Comparison of ENCODE assay signal across 17 cellular contexts in the genomic region with DNA sequence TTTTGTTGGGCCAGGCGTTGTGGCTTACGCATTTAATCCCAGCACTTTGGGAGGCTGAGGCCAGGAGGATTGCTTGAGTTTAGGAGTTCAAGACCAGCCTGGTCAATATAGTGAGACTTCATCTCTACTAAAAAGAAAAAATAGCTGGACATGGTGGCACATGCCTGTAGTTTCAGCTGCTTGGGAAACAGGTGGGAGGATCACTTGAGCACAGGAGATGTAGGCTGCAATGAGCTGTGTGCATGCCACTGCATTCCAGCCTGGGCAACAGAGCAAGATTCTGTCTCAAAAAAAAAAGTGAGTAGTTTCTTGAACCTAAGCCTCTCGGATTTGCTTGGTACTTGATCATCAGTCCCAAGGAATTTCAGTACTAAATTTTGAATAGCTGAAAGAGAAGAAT. TPM values are rescaled to one million over a fixed set of nuclear protein-coding genes. Genes with fewer than 3 reads are reported as not detected.
DNase-seq lines count a peak whose midpoint lies in the region; ATAC-seq and TF ChIP-seq lines count a peak whose summit lies in the region.
"Had no signal": no experiment of that assay in that cellular context is flagged by ENCODE, and none has a peak within 500 bp of the region (broad histone marks: within the 10 kb centered on the region; RNA-seq: fewer than 3 reads in every experiment).

No MANE protein-coding gene starts in this region.

- peaks cover 34% of the 10 kb centered on the region for H3K4me1 Mint-ChIP-seq in activated CD8-positive, alpha-beta memory T cell treated with anti-CD3 and anti-CD28 coated beads, Interleukin-2, amount 10 ng/mL, durations not matched to agents 7 days and 5 days
- H3K4me1 Mint-ChIP-seq in CD4-positive, CD25-positive, alpha-beta regulatory T cell = peaks cover 24 to 29% (median 28%) of the 10 kb centered on the region in 4 donors
- H3K4me1 Mint-ChIP-seq in activated naive CD4-positive, alpha-beta T cell treated with anti-CD3 and anti-CD28 coated beads, Interleukin-2, amount 10 ng/mL, durations not matched to agents 7 days and 5 days = peaks cover 14% of the 10 kb centered on the region

- H3K36me3 Mint-ChIP-seq in activated CD8-positive, alpha-beta memory T cell treated with anti-CD3 and anti-CD28 coated beads, Interleukin-2, amount 10 ng/mL, durations not matched to agents 7 days and 5 days = peaks cover 67% of the 10 kb centered on the region
- H3K36me3 Mint-ChIP-seq in CD4-positive, CD25-positive, alpha-beta regulatory T cell = peaks cover 59% of the 10 kb centered on the region
- peaks cover 64% of the 10 kb centered on the region for H3K36me3 Mint-ChIP-seq in activated naive CD4-positive, alpha-beta T cell treated with anti-CD3 and anti-CD28 coated beads, Interleukin-2, amount 10 ng/mL, durations not matched to agents 7 days and 5 days

- H3K4me3 Mint-ChIP-seq in activated CD8-positive, alpha-beta memory T cell treated with anti-CD3 and anti-CD28 coated beads, Interleukin-2, amount 10 ng/mL, durations not matched to agents 7 days and 5 days = no peak overlapping the region
- no peak overlapping the region for H3K4me3 Mint-ChIP-seq in CD4-positive, CD25-positive, alpha-beta regulatory T cell
- no peak overlapping the region for H3K4me3 Mint-ChIP-seq in activated naive CD4-positive, alpha-beta T cell treated with anti-CD3 and anti-CD28 coated beads, Interleukin-2, amount 10 ng/mL, durations not matched to agents 7 days and 5 days

- H3K4me1 ChIP-seq in CD4-positive, CD25-positive, alpha-beta regulatory T cell (ENCODE audit: control insufficient read depth, insufficient read depth, low read length, poor library complexity, severe bottlenecking) = peaks cover 3% of the 10 kb centered on the region
- H3K4me1 ChIP-seq in HEK293 (ENCODE audit: control insufficient read depth, insufficient read depth, low read length) (peaks cover 4% of the 10 kb centered on the region), psoas muscle (no peaks in the 10 kb centered on the region), esophagus squamous epithelium (peaks cover 0 to 4% (median 0%) of the 10 kb centered on the region in 3 donors)

- H3K27ac ChIP-seq in CD4-positive, CD25-positive, alpha-beta regulatory T cell (ENCODE audit: insufficient read depth, low read length, poor library complexity, severe bottlenecking) = no peak overlapping the region
- H3K27ac ChIP-seq in HEK293 (ENCODE audit: extremely low read depth, low read depth, low read length) = no peak overlapping the region
- no peak overlapping the region for H3K27ac ChIP-seq in psoas muscle
- H3K27ac ChIP-seq in esophagus squamous epithelium = no peak overlapping the region
- H3K27ac ChIP-seq: C4-2B had no signal

- TF ChIP-seq CTCF in HEK293 (tag by site-specific recombination; IDR thresholded peaks at IDR 0.05) (no peak), psoas muscle (IDR thresholded peaks at IDR 0.05) (no peak), esophagus squamous epithelium (IDR thresholded peaks at IDR 0.05) (no peak)

- 66 to 76% (median 67%) methylated on average over 3 of the region's 3 CpGs for WGBS in psoas muscle, 3 donors
- whole genome bisulfite sequencing in esophagus squamous epithelium, 2 donors = 78 to 90% methylated on average over 3 of the region's 3 CpGs

- no peaks in the 10 kb centered on the region for H3K9me3 Mint-ChIP-seq in activated CD8-positive, alpha-beta memory T cell treated with anti-CD3 and anti-CD28 coated beads, Interleukin-2, amount 10 ng/mL, durations not matched to agents 7 days and 5 days (ENCODE audit: low read depth)
- H3K9me3 Mint-ChIP-seq in CD4-positive, CD25-positive, alpha-beta regulatory T cell = peaks cover 0 to 1% (median 0%) of the 10 kb centered on the region in 7 donors
- no peaks in the 10 kb centered on the region for H3K9me3 Mint-ChIP-seq in activated naive CD4-positive, alpha-beta T cell treated with anti-CD3 and anti-CD28 coated beads, Interleukin-2, amount 10 ng/mL, durations not matched to agents 7 days and 5 days

- peaks cover 90% of the 10 kb centered on the region for H3K36me3 ChIP-seq in CD4-positive, CD25-positive, alpha-beta regulatory T cell (ENCODE audit: control insufficient read depth, insufficient read depth, low read length)
- H3K36me3 ChIP-seq in HEK293 (ENCODE audit: control insufficient read depth in 2 of 2, insufficient read depth in 1 of 2, low read length in 2 of 2) (peaks cover 92 to 97% of the 10 kb centered on the region in 2 experiments), psoas muscle (ENCODE audit: insufficient read depth in 1 of 2, low read depth in 1 of 2) (peaks cover 12 to 100% of the 10 kb centered on the region in 2 donors), esophagus squamous epithelium (peaks cover 7 to 100% (median 55%) of the 10 kb centered on the region in 3 donors)

- H3K27me3 Mint-ChIP-seq in activated CD8-positive, alpha-beta memory T cell treated with anti-CD3 and anti-CD28 coated beads, Interleukin-2, amount 10 ng/mL, durations not matched to agents 7 days and 5 days = no peaks in the 10 kb centered on the region
- H3K27me3 Mint-ChIP-seq in CD4-positive, CD25-positive, alpha-beta regulatory T cell = no peaks in the 10 kb centered on the region
- no peaks in the 10 kb centered on the region for H3K27me3 Mint-ChIP-seq in activated naive CD4-positive, alpha-beta T cell treated with anti-CD3 and anti-CD28 coated beads, Interleukin-2, amount 10 ng/mL, durations not matched to agents 7 days and 5 days

- H3K4me3 ChIP-seq in CD4-positive, CD25-positive, alpha-beta regulatory T cell (ENCODE audit: low read depth, low read length) = no peak overlapping the region
- H3K4me3 ChIP-seq in HEK293 (ENCODE audit: low read depth, low read length) (no peak overlapping the region), psoas muscle (no peak overlapping the region), esophagus squamous epithelium (no peak overlapping the region)

- no peaks in the 10 kb centered on the region for H3K27me3 ChIP-seq in CD4-positive, CD25-positive, alpha-beta regulatory T cell (ENCODE audit: control insufficient read depth, insufficient read depth, low read length)
- no peaks in the 10 kb centered on the region for H3K27me3 ChIP-seq in psoas muscle (ENCODE audit: insufficient read depth in 3 of 3, low read length in 2 of 3)
- H3K27me3 ChIP-seq in esophagus squamous epithelium = no peaks in the 10 kb centered on the region

- ATAC-seq in activated CD8-positive, alpha-beta memory T cell treated with anti-CD3 and anti-CD28 coated beads, Interleukin-2, amount 10 ng/mL, durations not matched to agents 7 days and 5 days = no peak
- ATAC-seq in CD4-positive, CD25-positive, alpha-beta regulatory T cell (ENCODE audit: low read depth in 2 of 2) = no peak
- peak; percentile 47 to 63 (median 56) for ATAC-seq in psoas muscle
- ATAC-seq: Right ventricle myocardium inferior had no signal

- no peak for DNase-seq in activated CD8-positive, alpha-beta memory T cell treated with anti-CD3 and anti-CD28 coated beads, Interleukin-2, amount 10 ng/mL, durations not matched to agents 7 days and 5 days
- no peak for DNase-seq in activated CD8-positive, alpha-beta memory T cell treated with anti-CD3 and anti-CD28 coated beads, Interleukin-2, amount 50 U/mL, for 48 hours
- no peak for DNase-seq in CD4-positive, CD25-positive, alpha-beta regulatory T cell
- DNase-seq in psoas muscle (no peak), esophagus squamous epithelium (lab: John Stamatoyannopoulos, UW) (no peak)
- DNase-seq in activated naive CD4-positive, alpha-beta T cell treated with anti-CD3 and anti-CD28 coated beads, Interleukin-2, amount 10 ng/mL, durations not matched to agents 7 days and 5 days = no peak
- DNase-seq: DMS79, Karpas-422, MM.1S, NCI-H1048, NCI-H1417 treated with DMSO at 0.1 percent for 48 hours, NCI-H187, NCI-H446, NCI-H526 had no signal

- CTCF ChIA-PET in activated CD8-positive, alpha-beta memory T cell treated with anti-CD3 and anti-CD28 coated beads, Interleukin-2, amount 10 ng/mL, durations not matched to agents 7 days and 5 days (lab: Charles Lee) = no interaction called here
- CTCF ChIA-PET in HEK293 (lab: Yijun Ruan, JAX) = interaction anchor here (0.7 to 0.8 kb wide), 2 partner anchors 27 to 30 kb away, joined by 3 to 4 read pairs; no protein-coding TSS in a partner anchor
- CTCF ChIA-PET in activated naive CD4-positive, alpha-beta T cell treated with anti-CD3 and anti-CD28 coated beads, Interleukin-2, amount 10 ng/mL, durations not matched to agents 7 days and 5 days (lab: Charles Lee) = interaction anchor here (0.6 to 1.4 kb wide), 3 partner anchors 10 to 571 kb away, joined by 3 to 4 read pairs (median 3); no protein-coding TSS in a partner anchor

- no peaks in the 10 kb centered on the region for H3K9me3 ChIP-seq in CD4-positive, CD25-positive, alpha-beta regulatory T cell (ENCODE audit: control insufficient read depth in 2 of 2, low read length in 2 of 2)
- no peaks in the 10 kb centered on the region for H3K9me3 ChIP-seq in HEK293 (ENCODE audit: control insufficient read depth, insufficient read depth, low read depth, low read length)
- no peaks in the 10 kb centered on the region for H3K9me3 ChIP-seq in psoas muscle
- no peaks in the 10 kb centered on the region for H3K9me3 ChIP-seq in esophagus squamous epithelium

- intact Hi-C loops in psoas muscle (cut with DNase I) = no loop called here
- intact Hi-C loops in esophagus squamous epithelium (cut with DNase I) = no loop called here

- H3K27ac Mint-ChIP-seq in activated CD8-positive, alpha-beta memory T cell treated with anti-CD3 and anti-CD28 coated beads, Interleukin-2, amount 10 ng/mL, durations not matched to agents 7 days and 5 days = peak overlapping the region; percentile 51
- peak overlapping the region; percentile 1 to 81 (median 1) for H3K27ac Mint-ChIP-seq in CD4-positive, CD25-positive, alpha-beta regulatory T cell
- no peak overlapping the region for H3K27ac Mint-ChIP-seq in activated naive CD4-positive, alpha-beta T cell treated with anti-CD3 and anti-CD28 coated beads, Interleukin-2, amount 10 ng/mL, durations not matched to agents 7 days and 5 days

- TF ChIP-seq POLR2A in esophagus squamous epithelium (IDR thresholded peaks at IDR 0.05) = no peak

- POLR2A ChIA-PET in HEK293 (lab: Yijun Ruan, JAX) = interaction anchor here (0.7 to 1.9 kb wide), 3 partner anchors 9 to 27 kb away, joined by 3 to 5 read pairs (median 4); partner anchors contain the start of gene G3BP1

RNA-seq across cellular contexts. Expression of gene G3BP1, which starts 26.9 kb away (rescaled TPM):
- total RNA-seq in activated CD8-positive, alpha-beta memory T cell treated with anti-CD3 and anti-CD28 coated beads, Interleukin-2, amount 10 ng/mL, durations not matched to agents 7 days and 5 days = 100 to 1,000 TPM; 192 to 279 TPM
- total RNA-seq in CD4-positive, CD25-positive, alpha-beta regulatory T cell = 108 TPM
- polyA plus RNA-seq in CD4-positive, CD25-positive, alpha-beta regulatory T cell = 100 to 1,000 TPM; 176 to 199 (median 184) TPM
- 100 to 1,000 TPM; 132 to 230 (median 154) TPM for total RNA-seq in psoas muscle
- polyA plus RNA-seq in psoas muscle = 100 to 1,000 TPM in 1 of 3 donors, 10 to 100 TPM in 2; 47.0 to 123 (median 58.2) TPM
- 100 to 1,000 TPM in 3 of 4 donors, 10 to 100 TPM in 1; 99.8 to 119 (median 109) TPM for total RNA-seq in esophagus squamous epithelium

RNA-seq across cellular contexts. Expression of gene ATOX1, which starts 40.2 kb away (rescaled TPM):
- total RNA-seq in activated CD8-positive, alpha-beta memory T cell treated with anti-CD3 and anti-CD28 coated beads, Interleukin-2, amount 10 ng/mL, durations not matched to agents 7 days and 5 days = 10 to 100 TPM; 72.6 to 78.1 TPM
- 19.6 TPM for total RNA-seq in CD4-positive, CD25-positive, alpha-beta regulatory T cell
- 10 to 100 TPM; 70.5 to 98.3 (median 76.7) TPM for polyA plus RNA-seq in CD4-positive, CD25-positive, alpha-beta regulatory T cell
- total RNA-seq in psoas muscle (10 to 100 TPM; 28.7 to 46.9 (median 40.7) TPM), esophagus squamous epithelium (100 to 1,000 TPM in 1 of 4 donors, 10 to 100 TPM in 3; 56.0 to 109 (median 74.5) TPM)
- polyA plus RNA-seq in psoas muscle = 10 to 100 TPM; 60.5 to 99.1 (median 80.3) TPM

Comparison
In these comparisons a context has a peak if more than half of its experiments do, and no peak if none do; other contexts are left out.
1. ATAC-seq: peak in psoas muscle (4 of 4); none in activated CD8-positive, alpha-beta memory T cell treated with anti-CD3 and anti-CD28 coated beads, Interleukin-2, amount 10 ng/mL, durations not matched to agents 7 days and 5 days (single experiment) and CD4-positive, CD25-positive, alpha-beta regulatory T cell (0 of 2).